ENCODE assay signal across 8 cellular contexts in the genomic region with DNA sequence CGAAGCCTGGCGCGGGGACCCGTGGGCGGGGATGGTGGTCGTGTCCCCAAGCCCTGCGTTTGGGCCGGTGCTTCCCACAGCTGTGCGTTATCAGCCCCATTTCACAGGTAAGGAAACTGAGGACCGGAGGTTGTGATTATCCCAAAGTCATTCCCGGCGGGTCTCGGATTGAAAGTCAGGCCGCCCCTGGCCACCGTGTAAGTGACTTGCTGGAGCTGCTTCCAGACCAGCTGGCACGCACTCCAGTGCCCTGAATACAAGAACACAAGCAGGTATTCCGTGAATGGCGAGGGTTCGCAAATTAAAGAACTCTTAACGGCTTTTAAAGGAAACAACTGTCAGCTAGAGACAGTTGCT. TPM values are rescaled to one million over a fixed set of nuclear protein-coding genes. Genes with fewer than 3 reads are reported as not detected.
A peak's percentile ranks its signal among the peaks of the same experiment; 100 is the strongest.
DNase-seq lines count a peak whose midpoint lies in the region; ATAC-seq, FAIRE-seq and TF ChIP-seq lines count a peak whose summit lies in the region.

No MANE protein-coding gene starts in this region.

- H3K36me3 ChIP-seq in CD8-positive, alpha-beta memory T cell (ENCODE audit: insufficient read depth, low read length), result no peaks in the 10 kb centered on the region
- no peaks in the 10 kb centered on the region for H3K36me3 ChIP-seq in GM12878 (ENCODE audit: control insufficient read depth in 2 of 2, insufficient read depth in 2 of 2, low read length in 1 of 2)
- H3K36me3 ChIP-seq in kidney epithelial cell (ENCODE audit: control insufficient read depth, insufficient read depth, low read length), result no peaks in the 10 kb centered on the region
- no peaks in the 10 kb centered on the region for H3K36me3 ChIP-seq in subcutaneous abdominal adipose tissue (ENCODE audit: control insufficient read depth in 5 of 5, insufficient read depth in 5 of 5, low read length in 5 of 5)

- no peaks in the 10 kb centered on the region for H4K20me1 ChIP-seq in GM12878 (ENCODE audit: control insufficient read depth, insufficient read depth)

- TSS peak; percentile 91 for BruUV-seq in GM12878 (replicated peaks; lab: Mats Ljungman, UMichigan)

- H3K9ac ChIP-seq in GM12878 (ENCODE audit: control insufficient read depth, insufficient read depth, low read length) (peak overlapping the region; percentile 94), subcutaneous abdominal adipose tissue (ENCODE audit: low read length in 5 of 5) (peak overlapping the region; percentile 77 to 98 (median 96))

- TF ChIP-seq POLR2A in GM12878 (IDR thresholded peaks at IDR 0.05; ENCODE audit: low read depth, low read length), result no peak

- TF ChIP-seq CTCF in GM12878 (IDR thresholded peaks at IDR 0.05 in 2 of 3, conservative IDR thresholded peaks at IDR 0.05 in 1 of 3; ENCODE audit: control insufficient read depth in 2 of 3, extremely low read depth in 1 of 3, insufficient read depth in 1 of 3, low read depth in 3 of 3, low read length in 3 of 3) (no peak), kidney epithelial cell (IDR thresholded peaks at IDR 0.05; ENCODE audit: insufficient read depth, low read length, poor library complexity, severe bottlenecking) (no peak)

- SMC1A ChIA-PET in GM12878 (lab: Charles Lee; ENCODE audit: uncharacterized antibody, unreplicated experiment), result interaction anchor here (1.0 to 1.6 kb wide), 2 partner anchors 43 to 105 kb away, joined by 3 to 5 read pairs; no protein-coding TSS in a partner anchor

- H3K4me1 ChIP-seq in CD8-positive, alpha-beta memory T cell (ENCODE audit: insufficient read depth, low read length), result peaks cover 9% of the 10 kb centered on the region
- H3K4me1 ChIP-seq in GM12878 (ENCODE audit: control insufficient read depth, insufficient read depth, low read length), result no peaks in the 10 kb centered on the region
- H3K4me1 ChIP-seq in subcutaneous abdominal adipose tissue (ENCODE audit: control insufficient read depth in 5 of 5, insufficient read depth in 5 of 5, low read length in 5 of 5), result peaks cover 2 to 24% (median 18%) of the 10 kb centered on the region in 5 donors

- H3K27ac Mint-ChIP-seq in CD8-positive, alpha-beta memory T cell, result peak overlapping the region; percentile 71 to 98 (median 90)
- peak overlapping the region in 2 of 3 donors; percentile 91 to 95 for H3K27ac Mint-ChIP-seq in IgD-negative memory B cell

- H3K9me3 ChIP-seq in CD8-positive, alpha-beta memory T cell (ENCODE audit: low read length), result no peaks in the 10 kb centered on the region
- H3K9me3 ChIP-seq in GM12878 (replicated peaks; ENCODE audit: control insufficient read depth, insufficient read depth, low read length), result no peaks in the 10 kb centered on the region
- H3K9me3 ChIP-seq in subcutaneous abdominal adipose tissue (ENCODE audit: control insufficient read depth in 5 of 5, low read length in 5 of 5), result no peaks in the 10 kb centered on the region

- under 1% methylated on average over 20 of the region's 20 CpGs for WGBS in GM12878 (ENCODE audit: insufficient coverage, insufficient replicate concordance, low lambda C conversion rate, missing lambda C conversion rate)

- no peaks in the 10 kb centered on the region for H3K27me3 Mint-ChIP-seq in CD8-positive, alpha-beta memory T cell
- H3K27me3 Mint-ChIP-seq in IgD-negative memory B cell, result no peaks in the 10 kb centered on the region

- peaks cover 27% of the 10 kb centered on the region for H3K79me2 ChIP-seq in GM12878 (ENCODE audit: control insufficient read depth, insufficient read depth, low read length)

- RAD21 ChIA-PET in GM12878 (lab: Charles Lee; ENCODE audit: unreplicated experiment), result interaction anchor here (1.3 kb wide), 1 partner anchor 105 kb away, joined by 3 read pairs; no protein-coding TSS in a partner anchor

- ATAC-seq in GM19397 (IDR thresholded peaks at IDR 0.05; ENCODE audit: unreplicated experiment) (peak; percentile 9), GM12878 (peak; percentile 13), GM19328 (IDR thresholded peaks at IDR 0.05; ENCODE audit: unreplicated experiment) (no peak)
- no peak for ATAC-seq in activated CD4-positive, CD25-positive, alpha-beta regulatory T cell treated with anti-CD3 and anti-CD28 coated beads, Interleukin-2, amount 50 U/mL, for 24 hours

- DNase-seq in CD8-positive, alpha-beta memory T cell, result no peak
- DNase-seq in GM12878 (ENCODE audit: low read depth, low spot score), result no peak
- no peak for DNase-seq in kidney epithelial cell (ENCODE audit: low read depth)

- no peaks in the 10 kb centered on the region for H3K9me3 Mint-ChIP-seq in CD8-positive, alpha-beta memory T cell
- no peaks in the 10 kb centered on the region for H3K9me3 Mint-ChIP-seq in IgD-negative memory B cell

- no peak for TF ChIP-seq RAD21 in GM12878 (IDR thresholded peaks at IDR 0.05; ENCODE audit: insufficient read depth, low read depth, low read length)

- in situ Hi-C loops in GM12878 (cut with MboI), result no loop called here

- H3K27me3 ChIP-seq in CD8-positive, alpha-beta memory T cell (ENCODE audit: insufficient read depth, low read length, poor library complexity, severe bottlenecking), result no peaks in the 10 kb centered on the region
- no peaks in the 10 kb centered on the region for H3K27me3 ChIP-seq in GM12878 (replicated peaks in 1 of 2; ENCODE audit: control insufficient read depth in 2 of 2, insufficient read depth in 2 of 2, low read length in 1 of 2)
- H3K27me3 ChIP-seq in kidney epithelial cell (ENCODE audit: control insufficient read depth, insufficient read depth, low read length), result no peaks in the 10 kb centered on the region
- H3K27me3 ChIP-seq in subcutaneous abdominal adipose tissue (ENCODE audit: control insufficient read depth in 5 of 5, insufficient read depth in 4 of 5, low read length in 5 of 5), result no peaks in the 10 kb centered on the region

- peak overlapping the region; percentile 32 for H3K4me2 ChIP-seq in GM12878 (ENCODE audit: control insufficient read depth, insufficient read depth)

- H3K36me3 Mint-ChIP-seq in CD8-positive, alpha-beta memory T cell, result peaks cover 0 to 16% (median 0%) of the 10 kb centered on the region in 3 donors
- peaks cover 4% of the 10 kb centered on the region for H3K36me3 Mint-ChIP-seq in IgD-negative memory B cell

- CTCF ChIA-PET in CD8-positive, alpha-beta memory T cell (lab: Charles Lee), result interaction anchor here (1.6 to 2.1 kb wide), 3 partner anchors 8 to 46 kb away, joined by 4 to 6 read pairs (median 5); no protein-coding TSS in a partner anchor
- CTCF ChIA-PET in GM12878 (lab: Yijun Ruan, JAX), result interaction anchor here (0.9 to 1.6 kb wide), 2 partner anchors 27 to 44 kb away, joined by 3 read pairs; no protein-coding TSS in a partner anchor

- FAIRE-seq in GM12878 (lab: Jason Lieb, UNC), result no peak

- intact Hi-C loops in GM12878 (cut with micrococcal nuclease; ENCODE audit: unreplicated experiment), result loop anchor here (2.0 kb wide), 1 partner anchor 46 kb away; a partner anchor contains a TSS

- H3K4me3 Mint-ChIP-seq in CD8-positive, alpha-beta memory T cell, result peak overlapping the region; percentile 85 to 98 (median 92)
- peak overlapping the region; percentile 93 to 99 (median 94) for H3K4me3 Mint-ChIP-seq in IgD-negative memory B cell

- peaks cover 21 to 46% (median 35%) of the 10 kb centered on the region in 3 donors for H3K4me1 Mint-ChIP-seq in CD8-positive, alpha-beta memory T cell
- H3K4me1 Mint-ChIP-seq in IgD-negative memory B cell, result peaks cover 14 to 24% (median 16%) of the 10 kb centered on the region in 3 donors

- H3K4me3 ChIP-seq in CD8-positive, alpha-beta memory T cell (ENCODE audit: low read length), result peak overlapping the region; percentile 84
- H3K4me3 ChIP-seq in GM12878 (peak overlapping the region; percentile 77), kidney epithelial cell (ENCODE audit: low read depth, low read length) (peak overlapping the region; percentile 95), subcutaneous abdominal adipose tissue (ENCODE audit: low read depth in 1 of 5, low read length in 5 of 5) (peak overlapping the region; percentile 88 to 93 (median 91))

- peak overlapping the region; percentile 87 for H3K27ac ChIP-seq in CD8-positive, alpha-beta memory T cell (ENCODE audit: low read depth, low read length)
- H3K27ac ChIP-seq in GM12878 (ENCODE audit: control insufficient read depth, insufficient read depth) (peak overlapping the region; percentile 95), subcutaneous abdominal adipose tissue (ENCODE audit: low read depth, low read length) (peak overlapping the region; percentile 97)

- peak overlapping the region; percentile 94 for H2AFZ ChIP-seq in GM12878 (ENCODE audit: control insufficient read depth, low read depth, low read length)

- POLR2A ChIA-PET in CD8-positive, alpha-beta memory T cell (lab: Charles Lee), result interaction anchor here (1.0 kb wide), 1 partner anchor 46 kb away, joined by 9 read pairs; no protein-coding TSS in a partner anchor
- POLR2A ChIA-PET in GM12878 (lab: Charles Lee), result interaction anchor here (1.6 kb wide), 1 partner anchor 46 kb away, joined by 3 read pairs; a partner anchor contains a TSS

- no peak for TF ChIP-seq EP300 in GM12878 (IDR thresholded peaks at IDR 0.05; ENCODE audit: borderline replicate concordance in 1 of 2, control insufficient read depth in 1 of 2, low read depth in 2 of 2, low read length in 2 of 2)

RNA-seq across cellular contexts. Expression of a gene that starts 0.7 kb away (rescaled TPM):
- 10 to 100 TPM; 32.0 to 34.2 TPM for total RNA-seq in CD8-positive, alpha-beta memory T cell
- polyA plus RNA-seq in CD8-positive, alpha-beta memory T cell, result 24.8 TPM
- 20.2 TPM for polyA plus RNA-seq in IgD-negative memory B cell
- total RNA-seq in GM12878 (2013; cell fraction: nucleolus; rRNA removed), result 61.3 and 62.2 TPM in 2 replicates
- total RNA-seq in GM12878 (2014; rRNA removed), result 13.9 and 15.9 TPM in 2 replicates
- total RNA-seq in GM12878 (2014; rRNA removed; fragmentation: Illumina TruSeq; extraction: Trizol), result 16.4 and 17.8 TPM in 2 replicates
- 16.5 and 22.7 TPM in 2 replicates for total RNA-seq in GM12878 (2021)
- 5.1 TPM for polyA plus RNA-seq in GM12878 (2011; ENCODE audit: low read depth)
- polyA plus RNA-seq in GM12878 (2011; rRNA removed), result 19.6 and 23.4 TPM in 2 replicates
- polyA plus RNA-seq in GM12878 (2011; cell fraction: cytosol; rRNA removed), result 9.2 and 12.2 TPM in 2 replicates
- polyA plus RNA-seq in GM12878 (2011; cell fraction: nucleus; rRNA removed), result 12.4 and 13.6 TPM in 2 replicates
- 6.0 and 7.2 TPM in 2 replicates for polyA plus RNA-seq in GM12878 (2012)
- polyA plus RNA-seq in GM12878 (2014; fragmentation: Illumina TruSeq; extraction: Trizol), result 13.9 and 15.6 TPM in 2 replicates
- polyA plus RNA-seq in GM12878 (2014; fragmentation: Nextera tagmentation; extraction: Ambion mirVana), result 1 to 10 TPM; 4.3 to 5.3 TPM
- polyA plus RNA-seq in GM12878 (2014; rRNA removed), result 8.9 and 9.0 TPM in 2 replicates
- polyA plus RNA-seq in GM12878 (2016; fragmentation: Nextera tagmentation; extraction: Ambion mirVana), result 10 to 100 TPM; 18.0 to 20.9 TPM
- polyA minus RNA-seq in GM12878 (2011; rRNA and poly(A)+ RNA removed), result 31.6 and 32.9 TPM in 2 replicates
- polyA minus RNA-seq in GM12878 (2011; cell fraction: cytosol; rRNA and poly(A)+ RNA removed), result 11.9 and 15.3 TPM in 2 replicates
- 15.4 and 17.1 TPM in 2 replicates for polyA minus RNA-seq in GM12878 (2011; cell fraction: nucleus; rRNA and poly(A)+ RNA removed)
- 24.9 and 26.5 TPM in 2 replicates for total RNA-seq in kidney epithelial cell

RNA-seq across cellular contexts. Expression of a gene that starts 46.5 kb away (rescaled TPM):
- 10 to 100 TPM; 67.8 to 70.9 TPM for total RNA-seq in CD8-positive, alpha-beta memory T cell
- polyA plus RNA-seq in CD8-positive, alpha-beta memory T cell, result 58.2 TPM
- polyA plus RNA-seq in IgD-negative memory B cell (51.1 TPM), GM12878 (2011; rRNA removed) (85.3 and 139 TPM in 2 replicates), GM12878 (2014; fragmentation: Illumina TruSeq; extraction: Trizol) (73.7 and 92.2 TPM in 2 replicates), GM12878 (2014; fragmentation: Nextera tagmentation; extraction: Ambion mirVana) (10 to 100 TPM; 14.2 to 33.3 TPM), GM12878 (2014; rRNA removed) (87.8 and 94.3 TPM in 2 replicates), GM12878 (2016; fragmentation: Nextera tagmentation; extraction: Ambion mirVana) (100 to 1,000 TPM in 1 of 2 experiments, 10 to 100 TPM in 1; 83.1 to 105 TPM)
- total RNA-seq in GM12878 (2013; cell fraction: nucleolus; rRNA removed), result 112 and 120 TPM in 2 replicates
- total RNA-seq in GM12878 (2014; rRNA removed) (78.0 and 78.4 TPM in 2 replicates), GM12878 (2014; rRNA removed; fragmentation: Illumina TruSeq; extraction: Trizol) (64.5 and 65.9 TPM in 2 replicates), GM12878 (2021) (55.0 and 58.8 TPM in 2 replicates), kidney epithelial cell (53.4 and 56.8 TPM in 2 replicates)
- 24.2 TPM for polyA plus RNA-seq in GM12878 (2011; ENCODE audit: low read depth)
- 34.5 and 55.3 TPM in 2 replicates for polyA plus RNA-seq in GM12878 (2011; cell fraction: cytosol; rRNA removed)
- 143 and 194 TPM in 2 replicates for polyA plus RNA-seq in GM12878 (2011; cell fraction: nucleus; rRNA removed)
- 39.6 and 40.2 TPM in 2 replicates for polyA plus RNA-seq in GM12878 (2012)
- polyA minus RNA-seq in GM12878 (2011; rRNA and poly(A)+ RNA removed), result 16.2 and 19.2 TPM in 2 replicates
- polyA minus RNA-seq in GM12878 (2011; cell fraction: cytosol; rRNA and poly(A)+ RNA removed), result 13.1 and 15.4 TPM in 2 replicates
- 21.3 and 32.4 TPM in 2 replicates for polyA minus RNA-seq in GM12878 (2011; cell fraction: nucleus; rRNA and poly(A)+ RNA removed)

Comparison
In these comparisons a context has a peak if more than half of its experiments do, and no peak if none do; other contexts are left out.
1. ATAC-seq: peak in GM19397 (single experiment) and GM12878 (single experiment); none in GM19328 (single experiment) and activated CD4-positive, CD25-positive, alpha-beta regulatory T cell treated with anti-CD3 and anti-CD28 coated beads, Interleukin-2, amount 50 U/mL, for 24 hours (0 of 2).
2. Peak in every context shown above with its lines, with median percentiles within 50 percentile points of each other: H3K27ac ChIP-seq and H3K4me3 ChIP-seq.